In genomic region chr4:148857234-148857972, GRCh38 we compare ENCODE assay signal across 22 cellular contexts.
DNase-seq lines count a peak whose midpoint lies in the region; ATAC-seq and TF ChIP-seq lines count a peak whose summit lies in the region.
"Had no signal": no experiment of that assay in that cellular context is flagged by ENCODE, and none has a peak within 500 bp of the region (broad histone marks: within the 10 kb centered on the region; RNA-seq: fewer than 3 reads in every experiment).

No MANE protein-coding gene starts in this region.

- DNase-seq in epithelial cell of esophagus (ENCODE audit: low read depth) (peak; percentile 16), mucosa of descending colon (no peak), transverse colon (no peak)
- no peak for DNase-seq in activated T-cell treated with anti-CD3 and anti-CD28 coated beads, Interleukin-2, amount 50 U/mL, for 1 hour
- no peak for DNase-seq in activated naive CD4-positive, alpha-beta T cell treated with anti-CD3 and anti-CD28 coated beads, Interleukin-2, amount 50 U/mL, for 16 hours
- DNase-seq: activated CD4-positive, alpha-beta T cell treated with anti-CD3 and anti-CD28 coated beads, Interleukin-2, amount 50 U/mL, for 1 hour; activated naive CD8-positive, alpha-beta T cell treated with anti-CD3 and anti-CD28 coated beads for 36 hours; CD4-positive, alpha-beta memory T cell; H7; immature natural killer cell; MG63; naive B cell; NCI-H1417 treated with DMSO at 0.1 percent for 48 hours; NCI-H526 treated with DMSO at 0.1 percent for 48 hours; right lobe of liver; T-helper 17 cell; uterus had no signal

- H3K9me3 ChIP-seq in mucosa of descending colon = no peaks in the 10 kb centered on the region
- H3K9me3 ChIP-seq in transverse colon = no peaks in the 10 kb centered on the region
- H3K9me3 ChIP-seq: MG63, right lobe of liver, uterus had no signal

- no peak for TF ChIP-seq CTCF in VCaP (conservative IDR thresholded peaks at IDR 0.05)
- TF ChIP-seq CTCF in epithelial cell of esophagus (IDR thresholded peaks at IDR 0.05; ENCODE audit: insufficient read depth, low read depth, low read length, missing control alignments) = no peak
- no peak for TF ChIP-seq CTCF in mucosa of descending colon (IDR thresholded peaks at IDR 0.05)
- peak in 1 of 5 experiments; percentile 10 for TF ChIP-seq CTCF in transverse colon (IDR thresholded peaks at IDR 0.05)

- 15 to 36% methylated on average over 2 to 4 of the region's 4 CpGs for WGBS in transverse colon (ENCODE audit: low coverage in 1 of 2), 2 donors

- intact Hi-C loops in mucosa of descending colon (cut with DNase I, micrococcal nuclease) (no loop called here), transverse colon (cut with DNase I; ENCODE audit: low total_unique reads) (no loop called here)

- in situ Hi-C loops in transverse colon (cut with MboI; ENCODE audit: low pct_ligation_motif_present in 1 of 4, low pct_unique_long_range_greater_than_20kb in 1 of 4, low sequenced_read_pairs in 3 of 4) = no loop called here

- H3K36me3 ChIP-seq in mucosa of descending colon (ENCODE audit: low read depth) = no peaks in the 10 kb centered on the region
- H3K36me3 ChIP-seq in transverse colon = no peaks in the 10 kb centered on the region
- H3K36me3 ChIP-seq: MG63, right lobe of liver, uterus had no signal

- H3K4me1 ChIP-seq in mucosa of descending colon (ENCODE audit: low read depth) = peaks cover 4% of the 10 kb centered on the region
- peaks cover 8 to 34% (median 14%) of the 10 kb centered on the region in 4 donors for H3K4me1 ChIP-seq in transverse colon
- H3K4me1 ChIP-seq: uterus had no signal

- ATAC-seq in mucosa of descending colon = peak; percentile 83
- no peak for ATAC-seq in HG03460 (IDR thresholded peaks at IDR 0.05; ENCODE audit: unreplicated experiment)
- ATAC-seq: right lobe of liver, T-helper 17 cell had no signal

- H3K4me3 ChIP-seq in epithelial cell of esophagus (ENCODE audit: low read length) (no peak overlapping the region), mucosa of descending colon (no peak overlapping the region), transverse colon (no peak overlapping the region)
- H3K4me3 ChIP-seq: coronary artery, MG63, right lobe of liver, SK-N-MC, uterus had no signal

- no peak for TF ChIP-seq POLR2A in transverse colon (IDR thresholded peaks at IDR 0.05)

- H3K27me3 ChIP-seq in transverse colon = no peaks in the 10 kb centered on the region
- H3K27me3 ChIP-seq: MG63, right lobe of liver, uterus had no signal

- H3K27ac ChIP-seq in VCaP (peak overlapping the region; percentile 23; the same call in 1 of the 2 replicates), transverse colon (peak overlapping the region; percentile 72 to 77 (median 74))
- H3K27ac ChIP-seq: coronary artery, right lobe of liver, RWPE1, SK-N-MC, uterus had no signal

- TF ChIP-seq EP300 in transverse colon (IDR thresholded peaks at IDR 0.05; ENCODE audit: low read depth) = no peak
